ENCODE assay signal across 11 cellular contexts in the genomic region with DNA sequence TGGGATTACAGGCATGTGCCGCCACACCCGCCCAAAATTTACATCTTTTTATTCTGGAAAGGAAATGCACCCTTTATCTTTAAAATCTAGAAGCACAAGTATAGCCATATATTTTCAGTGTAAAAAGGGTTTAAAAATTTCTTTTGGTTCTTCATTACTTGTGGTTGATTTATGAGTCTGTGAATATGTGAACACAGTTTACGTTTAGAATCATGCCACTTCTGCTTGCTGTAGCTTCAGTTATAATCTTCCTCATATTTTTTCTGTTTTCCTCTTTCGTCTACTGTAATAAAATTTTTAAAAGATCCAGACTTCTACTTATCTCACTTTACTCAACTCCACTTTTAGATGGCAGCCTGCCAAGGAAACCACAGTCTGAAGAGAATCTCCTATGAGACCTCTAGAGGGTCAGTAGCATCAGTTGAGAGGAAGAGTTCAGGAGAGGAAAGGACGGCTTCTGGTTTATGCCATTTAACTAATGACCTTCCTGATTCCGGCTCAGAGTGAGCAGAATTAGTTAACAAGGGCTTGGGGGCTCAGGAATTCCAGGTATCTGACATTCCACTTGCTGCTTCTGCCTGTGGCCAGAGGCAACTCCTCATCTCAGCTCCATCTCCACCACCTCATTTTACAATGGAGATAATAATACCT. TPM values are rescaled to one million over a fixed set of nuclear protein-coding genes. Genes with fewer than 3 reads are reported as not detected.
DNase-seq lines count a peak whose midpoint lies in the region; ATAC-seq, FAIRE-seq and TF ChIP-seq lines count a peak whose summit lies in the region.
"Had no signal": no experiment of that assay in that cellular context is flagged by ENCODE, and none has a peak within 500 bp of the region (broad histone marks: within the 10 kb centered on the region; RNA-seq: fewer than 3 reads in every experiment).

No MANE protein-coding gene starts in this region.

- H4K91ac ChIP-seq in H1 (replicated peaks; ENCODE audit: insufficient read length, low read length): no peak overlapping the region

- no peak overlapping the region for H2AK5ac ChIP-seq in H1 (ENCODE audit: low read depth, low read length)

- CTCF ChIA-PET in H1 (lab: Charles Lee; ENCODE audit: partially characterized antibody): interaction anchor here (0.6 to 1.5 kb wide), 3 partner anchors 22 to 189 kb away, joined by 3 to 5 read pairs (median 4); a partner anchor contains a TSS

- H3K79me1 ChIP-seq in H1 (ENCODE audit: low read depth, low read length): no peaks in the 10 kb centered on the region

- no peak overlapping the region for H3K56ac ChIP-seq in H1 (replicated peaks; ENCODE audit: insufficient read length, low read depth, low read length)

- no peak overlapping the region for H3K4me3 Mint-ChIP-seq in stimulated activated effector memory CD8-positive, alpha-beta T cell treated with anti-CD3 and anti-CD28 coated beads, Interleukin-12 subunit alpha, Interleukin-12 subunit beta, amount 100 ng/mL, for 72 hours
- H3K4me3 Mint-ChIP-seq: activated CD4-positive, alpha-beta memory T cell treated with anti-CD3 and anti-CD28 coated beads for 36 hours had no signal

- H3K9me3 Mint-ChIP-seq in stimulated activated effector memory CD8-positive, alpha-beta T cell treated with anti-CD3 and anti-CD28 coated beads, Interleukin-12 subunit alpha, Interleukin-12 subunit beta, amount 100 ng/mL, for 72 hours: no peaks in the 10 kb centered on the region
- H3K9me3 Mint-ChIP-seq: activated CD4-positive, alpha-beta memory T cell treated with anti-CD3 and anti-CD28 coated beads for 36 hours had no signal

- peaks cover 6% of the 10 kb centered on the region for H3F3A ChIP-seq in smooth muscle cell (ENCODE audit: low read depth)

- no peak overlapping the region for H3K4ac ChIP-seq in H1 (replicated peaks; ENCODE audit: insufficient read length, low read depth, low read length)

- H3K4me3 ChIP-seq in H1 (ENCODE audit: extremely low read depth in 1 of 4, insufficient read depth in 2 of 4, low read depth in 3 of 4, low read length in 4 of 4) (no peak overlapping the region), smooth muscle cell (no peak overlapping the region), esophagus muscularis mucosa (no peak overlapping the region)
- H3K4me3 ChIP-seq: stomach had no signal

- H3K36me3 ChIP-seq in H1 (ENCODE audit: control insufficient read depth in 2 of 4, insufficient read depth in 4 of 4, low read length in 3 of 4) (no peaks in the 10 kb centered on the region), smooth muscle cell (ENCODE audit: low read depth) (no peaks in the 10 kb centered on the region), esophagus muscularis mucosa (no peaks in the 10 kb centered on the region)
- H3K36me3 ChIP-seq: stomach had no signal

- H2AFZ ChIP-seq in H1 (ENCODE audit: low read length): no peak overlapping the region
- no peak overlapping the region for H2AFZ ChIP-seq in smooth muscle cell (ENCODE audit: low read depth)

- H2BK12ac ChIP-seq in H1 (ENCODE audit: low read depth, low read length): no peak overlapping the region

- H3K36me3 Mint-ChIP-seq in stimulated activated effector memory CD8-positive, alpha-beta T cell treated with anti-CD3 and anti-CD28 coated beads, Interleukin-12 subunit alpha, Interleukin-12 subunit beta, amount 100 ng/mL, for 72 hours: no peaks in the 10 kb centered on the region
- H3K36me3 Mint-ChIP-seq: activated CD4-positive, alpha-beta memory T cell treated with anti-CD3 and anti-CD28 coated beads for 36 hours had no signal

- TF ChIP-seq CTCF in H1 (IDR thresholded peaks at IDR 0.05; ENCODE audit: control extremely low read depth in 1 of 3, insufficient read depth in 1 of 3, low read depth in 1 of 3, low read length in 3 of 3): no peak
- TF ChIP-seq CTCF in smooth muscle cell (IDR thresholded peaks at IDR 0.05; ENCODE audit: borderline replicate concordance, insufficient read depth, poor library complexity, severe bottlenecking): no peak
- TF ChIP-seq CTCF in esophagus muscularis mucosa (IDR thresholded peaks at IDR 0.05): no peak

- ATAC-seq in stimulated activated effector memory CD8-positive, alpha-beta T cell treated with anti-CD3 and anti-CD28 coated beads, Interleukin-12 subunit alpha, Interleukin-12 subunit beta, amount 100 ng/mL, for 72 hours: no peak
- ATAC-seq in HG03139 (IDR thresholded peaks at IDR 0.05; ENCODE audit: unreplicated experiment): no peak

- no peaks in the 10 kb centered on the region for H3K79me2 ChIP-seq in H1 (ENCODE audit: control insufficient read depth in 1 of 2, insufficient read depth in 2 of 2, low read length in 2 of 2)
- no peaks in the 10 kb centered on the region for H3K79me2 ChIP-seq in smooth muscle cell (ENCODE audit: low read depth)

- TF ChIP-seq POLR2A in H1 (IDR thresholded peaks at IDR 0.05; ENCODE audit: control extremely low read depth in 1 of 2, low read depth in 2 of 2, low read length in 2 of 2): no peak
- TF ChIP-seq POLR2A in esophagus muscularis mucosa (IDR thresholded peaks at IDR 0.05; ENCODE audit: low read depth): no peak

- DNase-seq in SKM-1 treated with dmso at 0.1 percent for 144 hours (lab: John Stamatoyannopoulos, UW; ENCODE audit: unreplicated experiment): peak; percentile 24
- DNase-seq in SKM-1 (lab: John Stamatoyannopoulos, UW; ENCODE audit: unreplicated experiment): no peak
- peak; percentile 76 for DNase-seq in NOMO-1 treated with DMSO at 0.1 percent for 48 hours (lab: John Stamatoyannopoulos, UW; ENCODE audit: unreplicated experiment)
- DNase-seq in H1 (ENCODE audit: low read depth in 1 of 2, low spot score in 2 of 2): peak; percentile 43 to 63
- peak; percentile 8 for DNase-seq in smooth muscle cell (lab: John Stamatoyannopoulos, UW; ENCODE audit: unreplicated experiment)
- DNase-seq in esophagus muscularis mucosa (ENCODE audit: extremely low spot score): no peak
- DNase-seq in stimulated activated effector memory CD8-positive, alpha-beta T cell treated with anti-CD3 and anti-CD28 coated beads, Interleukin-12 subunit alpha, Interleukin-12 subunit beta, amount 100 ng/mL, for 72 hours (ENCODE audit: low spot score in 2 of 2): no peak
- DNase-seq: activated CD4-positive, alpha-beta memory T cell treated with anti-CD3 and anti-CD28 coated beads for 36 hours; NCI-H1092 treated with DMSO at 0.1 percent for 48 hours; stomach had no signal

- H3K23ac ChIP-seq in H1 (ENCODE audit: insufficient read length): no peak overlapping the region

- H3K18ac ChIP-seq in H1 (ENCODE audit: extremely low read depth, low read length): no peak overlapping the region

- no peaks in the 10 kb centered on the region for H4K20me1 ChIP-seq in H1 (replicated peaks in 1 of 2; ENCODE audit: control insufficient read depth in 1 of 2, insufficient read depth in 2 of 2, low read length in 2 of 2)
- H4K20me1 ChIP-seq in smooth muscle cell (ENCODE audit: low read depth): peaks cover 2% of the 10 kb centered on the region

- H3K9ac ChIP-seq in H1 (replicated peaks in 1 of 4; ENCODE audit: extremely low read depth in 1 of 4, low read depth in 3 of 4, low read length in 3 of 4) (no peak overlapping the region), smooth muscle cell (ENCODE audit: low read depth) (no peak overlapping the region)

- no peak overlapping the region for H2BK15ac ChIP-seq in H1 (ENCODE audit: low read length)

- H3K9me3 ChIP-seq in H1 (ENCODE audit: insufficient read depth in 2 of 2, low read depth in 1 of 2, low read length in 1 of 2) (no peaks in the 10 kb centered on the region), smooth muscle cell (replicated peaks; ENCODE audit: low read depth) (no peaks in the 10 kb centered on the region), esophagus muscularis mucosa (no peaks in the 10 kb centered on the region)
- H3K9me3 ChIP-seq: stomach had no signal

- H4K5ac ChIP-seq in H1 (ENCODE audit: insufficient read length, low read depth, low read length): no peak overlapping the region

- WGBS in H1 (ENCODE audit: extremely low coverage in 1 of 2, insufficient coverage in 1 of 2, insufficient read length in 1 of 2, insufficient replicate concordance in 2 of 2, low coverage in 1 of 2, low lambda C conversion rate in 2 of 2, missing lambda C conversion rate in 1 of 2), 2 experiments: 57% methylated on average over 6 of the region's 6 CpGs; no CpG with 5 or more reads in 1 of the 2 experiments
- 20% methylated on average over 6 of the region's 6 CpGs for WGBS in smooth muscle cell (ENCODE audit: low lambda C conversion rate)
- whole genome bisulfite sequencing in esophagus muscularis mucosa: 55% methylated on average over 6 of the region's 6 CpGs

- peak; percentile 92 for FAIRE-seq in H1 (lab: Jason Lieb, UNC)

- no peak for TF ChIP-seq EP300 in H1 (IDR thresholded peaks at IDR 0.05; ENCODE audit: borderline replicate concordance in 1 of 2, low read depth in 2 of 2, low read length in 2 of 2)
- TF ChIP-seq EP300 in esophagus muscularis mucosa (IDR thresholded peaks at IDR 0.05): no peak

- H2BK20ac ChIP-seq in H1 (ENCODE audit: low read length): no peak overlapping the region

- no peaks in the 10 kb centered on the region for H3K23me2 ChIP-seq in H1 (ENCODE audit: low read depth, low read length)

- H3K27ac ChIP-seq in H1 (ENCODE audit: low read depth, low read length) (no peak overlapping the region), smooth muscle cell (ENCODE audit: low read depth) (peak overlapping the region; percentile 12), esophagus muscularis mucosa (replicated peaks in 1 of 4) (no peak overlapping the region)
- H3K27ac ChIP-seq: stomach had no signal

- POLR2A ChIA-PET in H1 (lab: Charles Lee; ENCODE audit: partially characterized antibody): interaction anchor here (0.9 to 1.3 kb wide), 4 partner anchors 8 to 72 kb away, joined by 3 to 4 read pairs (median 4); no protein-coding TSS in a partner anchor

- H3K4me1 ChIP-seq in H1 (replicated peaks in 1 of 4; ENCODE audit: control insufficient read depth in 3 of 4, insufficient read depth in 4 of 4, low read length in 3 of 4) (peaks cover 0 to 15% (median 10%) of the 10 kb centered on the region in 4 experiments; a peak in 3 of 7 replicates), smooth muscle cell (ENCODE audit: low read depth) (peaks cover 16% of the 10 kb centered on the region), esophagus muscularis mucosa (peaks cover 0 to 20% (median 13%) of the 10 kb centered on the region in 4 donors)
- H3K4me1 ChIP-seq: stomach had no signal

- no peak overlapping the region for H2BK5ac ChIP-seq in H1 (ENCODE audit: low read depth, low read length)

- H3K14ac ChIP-seq in H1 (ENCODE audit: insufficient read length): no peak overlapping the region

- no peak overlapping the region for H4K8ac ChIP-seq in H1 (ENCODE audit: extremely low read depth, insufficient read depth, low read length)

- H3K27ac Mint-ChIP-seq in stimulated activated effector memory CD8-positive, alpha-beta T cell treated with anti-CD3 and anti-CD28 coated beads, Interleukin-12 subunit alpha, Interleukin-12 subunit beta, amount 100 ng/mL, for 72 hours: no peak overlapping the region
- H3K27ac Mint-ChIP-seq: activated CD4-positive, alpha-beta memory T cell treated with anti-CD3 and anti-CD28 coated beads for 36 hours had no signal

- no peaks in the 10 kb centered on the region for H3K4me1 Mint-ChIP-seq in stimulated activated effector memory CD8-positive, alpha-beta T cell treated with anti-CD3 and anti-CD28 coated beads, Interleukin-12 subunit alpha, Interleukin-12 subunit beta, amount 100 ng/mL, for 72 hours

- no peak overlapping the region for H2BK120ac ChIP-seq in H1 (replicated peaks; ENCODE audit: low read depth, low read length)

- H3K27me3 ChIP-seq in H1 (replicated peaks in 1 of 4; ENCODE audit: control insufficient read depth in 3 of 4, extremely low read depth in 1 of 4, insufficient read depth in 3 of 4, low read length in 3 of 4) (no peaks in the 10 kb centered on the region), smooth muscle cell (ENCODE audit: low read depth) (peaks cover 11% of the 10 kb centered on the region), esophagus muscularis mucosa (no peaks in the 10 kb centered on the region)
- H3K27me3 ChIP-seq: stomach had no signal

- intact Hi-C loops in esophagus muscularis mucosa (cut with DNase I): no loop called here

- peak in 1 of 2 experiments; percentile 17; a peak in 1 of 4 replicates for TF ChIP-seq RAD21 in H1 (IDR thresholded peaks at IDR 0.05 in 1 of 2, conservative IDR thresholded peaks at IDR 0.05 in 1 of 2; ENCODE audit: low read depth in 2 of 2, low read length in 2 of 2)

- H3K4me2 ChIP-seq in H1 (ENCODE audit: insufficient read depth in 1 of 2, low read depth in 2 of 2, low read length in 2 of 2) (no peak overlapping the region; a peak in 1 of 4 replicates), smooth muscle cell (peak overlapping the region; percentile 67)

RNA-seq across cellular contexts. Expression of a gene that starts 21.4 kb away (rescaled TPM):
- 2.6 and 2.7 TPM in 2 replicates for total RNA-seq in H1 (2021; fragmentation: NEBNext Ultra II Directional; extraction: Animal tissue kit (Norgen Biotek cat#: 25700))
- polyA plus RNA-seq in H1 (2011; rRNA removed) (2.4 and 4.4 TPM in 2 replicates), smooth muscle cell (6.2 and 17.0 TPM in 2 replicates)
- 2.0 TPM for polyA plus RNA-seq in H1 (2011; cell fraction: cytosol; rRNA removed)
- 4.6 TPM for polyA plus RNA-seq in H1 (2011; cell fraction: nucleus; rRNA removed)
- polyA plus RNA-seq in H1 (2012, experiment 1 of 2): 0.23 to 1.2 TPM (median 1.0 TPM) in 4 replicates
- 0.29 TPM for polyA plus RNA-seq in H1 (2012, experiment 2 of 2)
- polyA plus RNA-seq in H1 (2013, experiment 1 of 2): 3.0 TPM
- polyA plus RNA-seq in H1 (2013, experiment 2 of 2): 2.4 TPM
- 2.3 and 3.2 TPM in 2 replicates for polyA minus RNA-seq in H1 (2011; rRNA and poly(A)+ RNA removed)
- 1.5 TPM for polyA minus RNA-seq in H1 (2011; cell fraction: cytosol; rRNA and poly(A)+ RNA removed)
- polyA minus RNA-seq in H1 (2011; cell fraction: nucleus; rRNA and poly(A)+ RNA removed): 12.9 TPM
- total RNA-seq in smooth muscle cell (18.2 and 35.1 TPM in 2 replicates), esophagus muscularis mucosa (10 to 100 TPM in 2 of 4 donors, 1 to 10 TPM in 2; 6.6 to 18.6 (median 12.6) TPM)

Comparison
In these comparisons a context has a peak if more than half of its experiments do, and no peak if none do; other contexts are left out.
1. DNase-seq: peak in SKM-1 treated with dmso at 0.1 percent for 144 hours (single experiment), NOMO-1 treated with DMSO at 0.1 percent for 48 hours (single experiment), H1 (2 of 2) and smooth muscle cell (single experiment); none in SKM-1 (single experiment), esophagus muscularis mucosa (single experiment) and stimulated activated effector memory CD8-positive, alpha-beta T cell treated with anti-CD3 and anti-CD28 coated beads, Interleukin-12 subunit alpha, Interleukin-12 subunit beta, amount 100 ng/mL, for 72 hours (0 of 2).